Comparison of ENCODE assay signal across 2 cellular contexts in genomic region chr20:13342469-13343242, GRCh38.
TF ChIP-seq lines count a peak whose summit lies in the region.

No MANE protein-coding gene starts in this region.

TF ChIP-seq in WTC11, 78 proteins besides CTCF, POLR2A, EP300 and RAD21 (continued from another document):
- TF ChIP-seq E2F5 (CRISPR knock-in tag; IDR thresholded peaks at IDR 0.05) (no peak), GABPB1 (CRISPR knock-in tag; IDR thresholded peaks at IDR 0.05) (no peak), PREB (CRISPR knock-in tag; IDR thresholded peaks at IDR 0.05; ENCODE audit: borderline replicate concordance) (no peak), KAT7 (CRISPR knock-in tag; IDR thresholded peaks at IDR 0.05; ENCODE audit: borderline replicate concordance) (no peak), ZNF416 (CRISPR knock-in tag; IDR thresholded peaks at IDR 0.05) (no peak), TP53 (CRISPR knock-in tag; IDR thresholded peaks at IDR 0.05) (no peak), TEAD4 (CRISPR knock-in tag; IDR thresholded peaks at IDR 0.05) (no peak), ELF4 (CRISPR knock-in tag; IDR thresholded peaks at IDR 0.05; ENCODE audit: low read depth) (no peak)
- TF ChIP-seq, protein P1, sequence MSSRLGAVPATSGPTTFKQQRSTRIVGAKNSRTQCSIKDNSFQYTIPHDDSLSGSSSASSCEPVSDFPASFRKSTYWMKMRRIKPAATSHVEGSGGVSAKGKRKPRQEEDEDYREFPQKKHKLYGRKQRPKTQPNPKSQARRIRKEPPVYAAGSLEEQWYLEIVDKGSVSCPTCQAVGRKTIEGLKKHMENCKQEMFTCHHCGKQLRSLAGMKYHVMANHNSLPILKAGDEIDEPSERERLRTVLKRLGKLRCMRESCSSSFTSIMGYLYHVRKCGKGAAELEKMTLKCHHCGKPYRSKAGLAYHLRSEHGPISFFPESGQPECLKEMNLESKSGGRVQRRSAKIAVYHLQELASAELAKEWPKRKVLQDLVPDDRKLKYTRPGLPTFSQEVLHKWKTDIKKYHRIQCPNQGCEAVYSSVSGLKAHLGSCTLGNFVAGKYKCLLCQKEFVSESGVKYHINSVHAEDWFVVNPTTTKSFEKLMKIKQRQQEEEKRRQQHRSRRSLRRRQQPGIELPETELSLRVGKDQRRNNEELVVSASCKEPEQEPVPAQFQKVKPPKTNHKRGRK (CRISPR knock-in tag; IDR thresholded peaks at IDR 0.05; ENCODE audit: borderline replicate concordance): no peak
- TF ChIP-seq, protein P2, sequence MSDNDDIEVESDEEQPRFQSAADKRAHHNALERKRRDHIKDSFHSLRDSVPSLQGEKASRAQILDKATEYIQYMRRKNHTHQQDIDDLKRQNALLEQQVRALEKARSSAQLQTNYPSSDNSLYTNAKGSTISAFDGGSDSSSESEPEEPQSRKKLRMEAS (CRISPR knock-in tag; IDR thresholded peaks at IDR 0.05): no peak

TF ChIP-seq in HepG2, 621 proteins besides CTCF, POLR2A, EP300 and RAD21 (continued from another document):
- peak; percentile 33; the same call in 1 of the 2 replicates for TF ChIP-seq ZNF687 (CRISPR knock-in tag; IDR thresholded peaks at IDR 0.05)
- TF ChIP-seq ZBTB4 (CRISPR knock-in tag; IDR thresholded peaks at IDR 0.05; ENCODE audit: borderline replicate concordance): peak; percentile 35; the same call in 1 of the 2 replicates
- no peak for TF ChIP-seq FIP1L1 (IDR thresholded peaks at IDR 0.05; ENCODE audit: borderline replicate concordance, insufficient read depth, low read depth, low read length)
- TF ChIP-seq AKAP8 (CRISPR knock-in tag; IDR thresholded peaks at IDR 0.05): no peak
- TF ChIP-seq ZNF710 (CRISPR knock-in tag; IDR thresholded peaks at IDR 0.05; ENCODE audit: borderline replicate concordance): no peak
- TF ChIP-seq ZFAT (CRISPR knock-in tag; conservative IDR thresholded peaks at IDR 0.05): no peak
- 0 out of 2 replicates have a peak, but pooled peaks have one; percentile 29 for TF ChIP-seq UBTF (CRISPR knock-in tag; IDR thresholded peaks at IDR 0.05)
- TF ChIP-seq ZNF121 (CRISPR knock-in tag; IDR thresholded peaks at IDR 0.05): no peak
- TF ChIP-seq HNF4A (CRISPR knock-in tag; IDR thresholded peaks at IDR 0.05): no peak
